12 cellular contexts compared by ENCODE assay signal in the genomic region with DNA sequence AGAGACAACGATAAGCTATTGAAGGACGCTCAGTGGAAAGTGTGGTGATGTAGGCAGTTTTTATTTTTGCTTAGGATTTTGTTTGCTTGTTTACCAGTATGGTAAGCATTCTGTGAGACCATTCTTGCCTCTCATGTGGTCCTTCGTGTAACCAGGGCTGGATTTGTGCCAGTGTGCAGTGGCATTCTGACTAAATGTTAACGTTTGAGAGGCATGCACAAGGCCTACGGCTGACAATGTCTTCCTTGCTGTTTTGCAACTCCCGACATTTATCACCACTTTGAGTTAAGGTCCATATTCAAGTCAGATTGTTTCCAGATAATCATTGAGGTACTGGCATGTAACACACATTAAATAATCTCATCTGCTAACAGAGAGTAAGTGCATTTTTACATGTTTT.
DNase-seq lines count a peak whose midpoint lies in the region; ATAC-seq and TF ChIP-seq lines count a peak whose summit lies in the region.
"Had no signal": no experiment of that assay in that cellular context is flagged by ENCODE, and none has a peak within 500 bp of the region (broad histone marks: within the 10 kb centered on the region; RNA-seq: fewer than 3 reads in every experiment).

No MANE protein-coding gene starts in this region.

- H3K36me3 ChIP-seq in muscle layer of duodenum (ENCODE audit: control insufficient read depth in 1 of 2, insufficient read depth in 2 of 2, low read length in 2 of 2) (no peaks in the 10 kb centered on the region), breast epithelium (no peaks in the 10 kb centered on the region)

- no peak for TF ChIP-seq CTCF in CD14-positive monocyte (IDR thresholded peaks at IDR 0.05)
- no peak for TF ChIP-seq CTCF in GM12864 (IDR thresholded peaks at IDR 0.05; ENCODE audit: low read depth, low read length, missing control alignments)
- TF ChIP-seq CTCF in breast epithelium (IDR thresholded peaks at IDR 0.05) = no peak
- TF ChIP-seq CTCF in GM10248 (IDR thresholded peaks at IDR 0.05; ENCODE audit: control extremely low read depth, extremely low read depth, low read depth, missing control alignments) = no peak

- peaks cover 0 to 5% (median 0%) of the 10 kb centered on the region in 3 donors for H3K27me3 Mint-ChIP-seq in CD14-positive monocyte (ENCODE audit: low read depth in 3 of 3)
- H3K27me3 Mint-ChIP-seq in activated CD4-positive, alpha-beta memory T cell treated with anti-CD3 and anti-CD28 coated beads, Interleukin-2, amount 10 ng/mL, durations not matched to agents 7 days and 5 days = peaks cover 9% of the 10 kb centered on the region

- peaks cover 2 to 14% (median 9%) of the 10 kb centered on the region in 7 donors for H3K9me3 Mint-ChIP-seq in CD14-positive monocyte
- H3K9me3 Mint-ChIP-seq in activated CD4-positive, alpha-beta memory T cell treated with anti-CD3 and anti-CD28 coated beads, Interleukin-2, amount 10 ng/mL, durations not matched to agents 7 days and 5 days = peaks cover 5% of the 10 kb centered on the region

- intact Hi-C loops in CD14-positive monocyte (cut with micrococcal nuclease) (no loop called here), breast epithelium (cut with DNase I; ENCODE audit: low total_unique reads) (loop anchor here (10.0 kb wide), 1 partner anchor 1676 kb away; no protein-coding TSS in a partner anchor)

- peak overlapping the region; percentile 96 to 100 (median 99) for H3K27ac Mint-ChIP-seq in CD14-positive monocyte
- H3K27ac Mint-ChIP-seq in activated CD4-positive, alpha-beta memory T cell treated with anti-CD3 and anti-CD28 coated beads, Interleukin-2, amount 10 ng/mL, durations not matched to agents 7 days and 5 days = peak overlapping the region; percentile 97

- H3K4me3 Mint-ChIP-seq in CD14-positive monocyte = peak overlapping the region; percentile 84 to 95
- H3K4me3 Mint-ChIP-seq in activated CD4-positive, alpha-beta memory T cell treated with anti-CD3 and anti-CD28 coated beads, Interleukin-2, amount 10 ng/mL, durations not matched to agents 7 days and 5 days = no peak overlapping the region

- POLR2A ChIA-PET in activated CD4-positive, alpha-beta memory T cell treated with anti-CD3 and anti-CD28 coated beads, Interleukin-2, amount 10 ng/mL, durations not matched to agents 7 days and 5 days (lab: Charles Lee) = interaction anchor here (0.6 to 2.1 kb wide), 12 partner anchors 11 to 315 kb away, joined by 3 to 11 read pairs (median 4); no protein-coding TSS in a partner anchor
- POLR2A ChIA-PET in GM10248 (lab: Yijun Ruan, JAX) = interaction anchor here (0.6 kb wide), 1 partner anchor 99 kb away, joined by 4 read pairs; no protein-coding TSS in a partner anchor

- H3K9me3 ChIP-seq in muscle layer of duodenum (ENCODE audit: control insufficient read depth in 1 of 2, low read length in 2 of 2) (peaks cover 0 to 11% of the 10 kb centered on the region in 2 donors), breast epithelium (peaks cover 8 to 14% of the 10 kb centered on the region in 2 donors)

- H3K4me1 Mint-ChIP-seq in CD14-positive monocyte = peaks cover 36% of the 10 kb centered on the region
- H3K4me1 Mint-ChIP-seq in activated CD4-positive, alpha-beta memory T cell treated with anti-CD3 and anti-CD28 coated beads, Interleukin-2, amount 10 ng/mL, durations not matched to agents 7 days and 5 days = peaks cover 44% of the 10 kb centered on the region

- ATAC-seq in GM18870 (IDR thresholded peaks at IDR 0.05; ENCODE audit: unreplicated experiment) (no peak), HG03045 (IDR thresholded peaks at IDR 0.05; ENCODE audit: unreplicated experiment) (no peak)
- ATAC-seq: SK-N-SH treated with all-trans-retinoic acid at 6 μM for 48 hours had no signal

- H3K4me3 ChIP-seq in GM12864 (ENCODE audit: low read depth, low read length) (peak overlapping the region; percentile 74), muscle layer of duodenum (ENCODE audit: low read depth in 1 of 2, low read length in 2 of 2) (peak overlapping the region in 1 of 2 donors; percentile 45), breast epithelium (no peak overlapping the region)

- CTCF ChIA-PET in activated CD4-positive, alpha-beta memory T cell treated with anti-CD3 and anti-CD28 coated beads, Interleukin-2, amount 10 ng/mL, durations not matched to agents 7 days and 5 days (lab: Charles Lee) = interaction anchor here (0.7 to 2.9 kb wide), 5 partner anchors 9 to 190 kb away, joined by 3 to 15 read pairs (median 3); no protein-coding TSS in a partner anchor
- CTCF ChIA-PET in GM10248 (lab: Yijun Ruan, JAX) = interaction anchor here (1.0 to 3.7 kb wide), 7 partner anchors 9 to 199 kb away, joined by 3 to 13 read pairs (median 6); no protein-coding TSS in a partner anchor

- no peak for TF ChIP-seq POLR2A in breast epithelium (IDR thresholded peaks at IDR 0.05)

- H3K4me1 ChIP-seq in muscle layer of duodenum (ENCODE audit: control insufficient read depth in 1 of 2, insufficient read depth in 2 of 2, low read length in 2 of 2) = no peaks in the 10 kb centered on the region
- H3K4me1 ChIP-seq in breast epithelium = no peaks in the 10 kb centered on the region

- H3K36me3 Mint-ChIP-seq in CD14-positive monocyte = peaks cover 0 to 3% of the 10 kb centered on the region in 2 donors
- no peaks in the 10 kb centered on the region for H3K36me3 Mint-ChIP-seq in activated CD4-positive, alpha-beta memory T cell treated with anti-CD3 and anti-CD28 coated beads, Interleukin-2, amount 10 ng/mL, durations not matched to agents 7 days and 5 days (ENCODE audit: low read depth)

- H3K27me3 ChIP-seq in muscle layer of duodenum (ENCODE audit: low read depth, low read length) = no peaks in the 10 kb centered on the region
- no peaks in the 10 kb centered on the region for H3K27me3 ChIP-seq in breast epithelium

- peak overlapping the region; percentile 60 for H3K27ac ChIP-seq in muscle layer of duodenum (ENCODE audit: low read length)
- no peak overlapping the region for H3K27ac ChIP-seq in breast epithelium

- DNase-seq in CD14-positive monocyte (ENCODE audit: low spot score) (no peak), GM12864 (ENCODE audit: low read depth) (no peak), breast epithelium (ENCODE audit: low spot score in 2 of 2) (no peak), GM10248 (ENCODE audit: extremely low spot score) (no peak)
- DNase-seq in activated CD4-positive, alpha-beta memory T cell treated with anti-CD3 and anti-CD28 coated beads, Interleukin-2, amount 10 ng/mL, durations not matched to agents 7 days and 5 days = no peak
- DNase-seq: Calu3, hypothalamus, mesendoderm had no signal
